28 cellular contexts compared by ENCODE assay signal in genomic region chr7:15967121-15967520, GRCh38.
"Had no signal": no experiment of that assay in that cellular context is flagged by ENCODE, and none has a peak within 500 bp of the region (broad histone marks: within the 10 kb centered on the region; RNA-seq: fewer than 3 reads in every experiment).

No MANE protein-coding gene starts in this region.

- H3K36me3 ChIP-seq: neural progenitor cell, ovary, right lobe of liver, sigmoid colon, suprapubic skin, tibial artery, transverse colon, upper lobe of right lung, uterus had no signal

- DNase-seq: naive B cell; naive thymus-derived CD8-positive, alpha-beta T cell; nephron progenitor cell; occipital lobe; ovary; posterior cingulate gyrus; right cardiac atrium; right lobe of liver; sigmoid colon; small intestine; stimulated activated CD4-positive, alpha-beta T cell treated with anti-CD3 and anti-CD28 coated beads, Interleukin-15, amount 100 ng/mL, for 24 hours; stimulated activated CD4-positive, alpha-beta T cell treated with anti-CD3 and anti-CD28 coated beads, Interleukin-2, amount 100 ng/mL, for 24 hours; stimulated activated CD4-positive, alpha-beta T cell treated with anti-CD3 and anti-CD28 coated beads, Interleukin-2, amount 100 ng/mL, for 48 hours; stimulated activated CD4-positive, alpha-beta T cell treated with anti-CD3 and anti-CD28 coated beads, Interleukin-4, amount 100 ng/mL, for 24 hours; stimulated activated naive CD4-positive, alpha-beta T cell; stimulated activated naive CD8-positive, alpha-beta T cell treated with anti-CD3 and anti-CD28 coated beads, Interleukin-15, amount 100 ng/mL, for 72 hours; stimulated activated naive CD8-positive, alpha-beta T cell treated with anti-CD3 and anti-CD28 coated beads, Interleukin-15, Interleukin-2, amounts not matched to agents 100 U/mL and 50 U/mL, for 24 hours; substantia nigra; testis; tibial artery; transverse colon; upper lobe of right lung; uterus had no signal

- H3K27ac ChIP-seq: neural progenitor cell, ovary, parathyroid adenoma, right lobe of liver, sigmoid colon, suprapubic skin, testis, tibial artery, transverse colon, upper lobe of right lung, uterus had no signal

- H3K79me2 ChIP-seq: parathyroid adenoma had no signal

- ATAC-seq: naive thymus-derived CD8-positive, alpha-beta T cell; natural killer cell treated with Interleukin-12 subunit alpha and Interleukin-12 subunit beta and Interleukin-15 and Interleukin-18, amount 100 ng/mL, for 72 hours; right cardiac atrium; right lobe of liver; stimulated activated memory B cell treated with anti-CD40 and anti-IgM and Interleukin-4, amounts not matched to agents 10 μg/mL and 1 μg/mL and 100 μg/mL, for 72 hours; stimulated activated naive CD8-positive, alpha-beta T cell treated with anti-CD3 and anti-CD28 coated beads, Interleukin-15, amount 100 ng/mL, for 72 hours; stimulated activated naive CD8-positive, alpha-beta T cell treated with anti-CD3 and anti-CD28 coated beads, Interleukin-15, Interleukin-2, amounts not matched to agents 100 U/mL and 50 U/mL, for 24 hours; upper lobe of right lung had no signal

- H3K4me3 ChIP-seq: neural progenitor cell, ovary, right lobe of liver, sigmoid colon, suprapubic skin, testis, tibial artery, transverse colon, upper lobe of right lung, uterus had no signal

- H2AFZ ChIP-seq: neural progenitor cell, parathyroid adenoma had no signal

- H3K4me1 ChIP-seq: neural progenitor cell, parathyroid adenoma, right lobe of liver, suprapubic skin, testis, tibial artery, transverse colon, upper lobe of right lung, uterus had no signal

- H3K9ac ChIP-seq: neural progenitor cell, parathyroid adenoma had no signal

- H3K27me3 ChIP-seq: neural progenitor cell, ovary, right lobe of liver, sigmoid colon, suprapubic skin, testis, tibial artery, transverse colon, upper lobe of right lung, uterus had no signal

- H3K9me3 ChIP-seq: ovary, right lobe of liver, sigmoid colon, suprapubic skin, testis, tibial artery, transverse colon, upper lobe of right lung, uterus had no signal

- H3K4me2 ChIP-seq: neural progenitor cell had no signal
